1 cellular context compared by ENCODE assay signal in the genomic region with DNA sequence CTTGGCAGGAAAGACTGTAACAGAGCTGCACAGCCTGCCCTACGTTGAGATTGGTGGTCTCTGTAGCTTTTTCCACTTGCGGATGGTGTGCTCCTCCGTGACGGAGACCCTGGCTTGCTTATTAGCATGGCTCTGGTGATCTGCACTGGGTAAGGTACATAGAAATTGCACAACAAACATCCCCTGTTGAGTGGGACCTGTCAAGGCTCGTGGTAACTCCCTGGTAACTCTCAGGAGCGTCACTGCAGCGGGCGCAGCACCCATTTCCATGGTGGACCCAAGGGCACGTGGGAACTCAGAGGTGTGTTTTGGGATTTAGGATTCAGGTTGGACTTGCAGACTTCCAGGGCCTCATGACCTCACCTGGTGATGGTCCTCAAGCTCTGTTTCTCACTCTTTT.
TF ChIP-seq lines count a peak whose summit lies in the region.

No MANE protein-coding gene starts in this region.

TF ChIP-seq in IMR-90, 13 proteins besides CTCF, POLR2A, EP300 and RAD21 (continued from another document):
- TF ChIP-seq NFE2L2 (IDR thresholded peaks at IDR 0.05; ENCODE audit: low read depth, low read length) (no peak), CEBPB (IDR thresholded peaks at IDR 0.05; ENCODE audit: low read depth, low read length) (no peak), FOS (IDR thresholded peaks at IDR 0.05; ENCODE audit: low read depth, low read length) (no peak), USF2 (IDR thresholded peaks at IDR 0.05; ENCODE audit: low read depth, low read length) (no peak), CHD1 (IDR thresholded peaks at IDR 0.05; ENCODE audit: low read depth, low read length) (no peak), ELK1 (IDR thresholded peaks at IDR 0.05; ENCODE audit: borderline replicate concordance, low read depth, low read length) (no peak), RCOR1 (IDR thresholded peaks at IDR 0.05; ENCODE audit: insufficient replicate concordance, low read length) (no peak), BHLHE40 (IDR thresholded peaks at IDR 0.05; ENCODE audit: low read depth, low read length) (no peak), MAZ (IDR thresholded peaks at IDR 0.05; ENCODE audit: borderline replicate concordance, low read depth, low read length) (no peak), RFX5 (IDR thresholded peaks at IDR 0.05; ENCODE audit: low read depth, low read length) (no peak)
TF ChIP-seq in IMR-90: peak in this region for 0.
